In the genomic region with DNA sequence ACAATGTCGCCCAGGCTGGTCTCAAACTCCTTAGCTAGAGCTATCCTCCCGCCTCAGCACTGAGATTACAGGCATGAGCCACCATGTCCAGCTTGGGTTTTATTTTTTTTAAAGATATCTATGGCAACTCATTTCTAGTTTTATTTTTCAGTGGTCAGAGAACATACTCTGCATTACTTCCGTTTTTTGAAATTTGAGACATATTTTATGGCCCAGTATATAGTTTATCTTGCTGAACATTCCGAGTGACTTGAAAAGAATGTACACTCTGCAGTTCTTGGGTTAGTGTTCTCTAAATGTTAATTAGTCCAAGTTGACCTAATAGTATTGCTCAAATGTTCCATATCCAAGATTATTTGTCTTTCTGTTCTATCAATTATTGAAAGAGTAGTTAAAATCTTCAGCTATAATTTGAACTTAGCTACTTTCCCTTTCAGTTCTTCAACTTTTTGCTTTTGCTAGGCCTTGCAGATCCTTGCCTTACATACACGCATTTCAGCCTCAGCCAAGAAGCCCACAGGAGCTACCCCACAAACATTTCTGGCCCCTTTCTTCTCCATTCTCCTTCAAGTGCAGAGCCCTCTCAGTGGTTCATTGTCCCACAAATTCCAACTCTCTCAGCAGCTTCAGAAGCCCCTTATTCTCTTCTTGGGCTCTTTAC, we compare ENCODE assay signal across 26 cellular contexts. TPM values are rescaled to one million over a fixed set of nuclear protein-coding genes. Genes with fewer than 3 reads are reported as not detected.
DNase-seq lines count a peak whose midpoint lies in the region; ATAC-seq and TF ChIP-seq lines count a peak whose summit lies in the region.
"Had no signal": no experiment of that assay in that cellular context is flagged by ENCODE, and none has a peak within 500 bp of the region (broad histone marks: within the 10 kb centered on the region; RNA-seq: fewer than 3 reads in every experiment).

No MANE protein-coding gene starts in this region.

- TF ChIP-seq CTCF in AG04450 (IDR thresholded peaks at IDR 0.05; ENCODE audit: low read depth, low read length), result no peak
- TF ChIP-seq CTCF in cardiac fibroblast (IDR thresholded peaks at IDR 0.05; ENCODE audit: low read depth, low read length), result no peak
- no peak for TF ChIP-seq CTCF in omental fat pad (IDR thresholded peaks at IDR 0.05)
- TF ChIP-seq CTCF in dorsolateral prefrontal cortex (IDR thresholded peaks at IDR 0.05 in 54 of 56, conservative IDR thresholded peaks at IDR 0.05 in 2 of 56; ENCODE audit: low read depth in 1 of 56, partially characterized antibody in 56 of 56), result no peak

- no peaks in the 10 kb centered on the region for H3K9me3 ChIP-seq in AG04450 (ENCODE audit: control insufficient read depth, insufficient read depth, low read length)
- H3K9me3 ChIP-seq: A549, right atrium auricular region, upper lobe of right lung had no signal

- H3K4me3 Mint-ChIP-seq in memory B cell, result no peak overlapping the region
- no peak overlapping the region for H3K4me3 Mint-ChIP-seq in activated T-helper 1 cell treated with anti-CD3 and anti-CD28 coated beads, Interleukin-12 subunit alpha, Interleukin-12 subunit beta, Interleukin-2, Interleukin-4 antibody, amounts not matched to agents 30 ng/mL and 10 ng/mL and 1 ng/mL, durations not matched to agents 14 hours and 24 hours and 36 hours
- H3K4me3 Mint-ChIP-seq: activated CD8-positive, alpha-beta T cell treated with anti-CD3 and anti-CD28 coated beads, Interleukin-2, amount 10 ng/mL, durations not matched to agents 7 days and 5 days; activated naive CD8-positive, alpha-beta T cell treated with anti-CD3 and anti-CD28 coated beads for 36 hours; CD4-positive, alpha-beta T cell; T-cell; WTC11 had no signal

- H3K27ac ChIP-seq in AG04450 (ENCODE audit: low read depth, low read length) (peak overlapping the region; percentile 34), dorsolateral prefrontal cortex (no peak overlapping the region)
- H3K27ac ChIP-seq: A549, HL-60, right atrium auricular region, upper lobe of right lung had no signal

- POLR2A ChIA-PET in AG04450 (lab: Yijun Ruan, JAX), result interaction anchor here (0.9 kb wide), 1 partner anchor 81 kb away, joined by 4 read pairs; no protein-coding TSS in a partner anchor

- in situ Hi-C loops in KBM-7 (cut with MboI; ENCODE audit: low pct_unique_long_range_greater_than_20kb, low sequenced_read_pairs), result loop anchor here (25.0 kb wide), 1 partner anchor 113 kb away; no protein-coding TSS in a partner anchor

- H3K4me3 ChIP-seq in AG04450 (ENCODE audit: low read depth, low read length) (no peak overlapping the region), cardiac fibroblast (replicated peaks in 1 of 2; ENCODE audit: low read depth in 2 of 2, low read length in 2 of 2) (no peak overlapping the region), dorsolateral prefrontal cortex (no peak overlapping the region)
- H3K4me3 ChIP-seq: A549, right atrium auricular region, upper lobe of right lung had no signal

- H3K4me1 Mint-ChIP-seq in memory B cell, result no peaks in the 10 kb centered on the region
- H3K4me1 Mint-ChIP-seq in activated T-helper 1 cell treated with anti-CD3 and anti-CD28 coated beads, Interleukin-12 subunit alpha, Interleukin-12 subunit beta, Interleukin-2, Interleukin-4 antibody, amounts not matched to agents 30 ng/mL and 10 ng/mL and 1 ng/mL, durations not matched to agents 14 hours and 24 hours and 36 hours (ENCODE audit: low read depth), result peaks cover 5% of the 10 kb centered on the region
- H3K4me1 Mint-ChIP-seq: activated naive CD8-positive, alpha-beta T cell treated with anti-CD3 and anti-CD28 coated beads for 36 hours; T-cell; WTC11 had no signal

- peaks cover 4% of the 10 kb centered on the region for H3K27me3 Mint-ChIP-seq in memory B cell
- H3K27me3 Mint-ChIP-seq in activated T-helper 1 cell treated with anti-CD3 and anti-CD28 coated beads, Interleukin-12 subunit alpha, Interleukin-12 subunit beta, Interleukin-2, Interleukin-4 antibody, amounts not matched to agents 30 ng/mL and 10 ng/mL and 1 ng/mL, durations not matched to agents 14 hours and 24 hours and 36 hours (ENCODE audit: insufficient read depth), result peaks cover 8% of the 10 kb centered on the region
- H3K27me3 Mint-ChIP-seq: activated naive CD8-positive, alpha-beta T cell treated with anti-CD3 and anti-CD28 coated beads for 36 hours; CD4-positive, alpha-beta T cell; T-cell had no signal

- ATAC-seq in memory B cell (ENCODE audit: low read depth), result no peak
- ATAC-seq in omental fat pad (ENCODE audit: low FRiP score), result no peak
- ATAC-seq: A549; activated CD8-positive, alpha-beta T cell treated with anti-CD3 and anti-CD28 coated beads, Interleukin-2, amount 10 ng/mL, durations not matched to agents 7 days and 5 days; stimulated activated naive CD8-positive, alpha-beta T cell treated with anti-CD3 and anti-CD28 coated beads, Interleukin-15, Interleukin-2, amounts not matched to agents 100 U/mL and 50 U/mL, for 24 hours; T-cell; upper lobe of right lung; WTC11 had no signal

- H3K36me3 Mint-ChIP-seq in memory B cell, result no peaks in the 10 kb centered on the region
- H3K36me3 Mint-ChIP-seq in activated T-helper 1 cell treated with anti-CD3 and anti-CD28 coated beads, Interleukin-12 subunit alpha, Interleukin-12 subunit beta, Interleukin-2, Interleukin-4 antibody, amounts not matched to agents 30 ng/mL and 10 ng/mL and 1 ng/mL, durations not matched to agents 14 hours and 24 hours and 36 hours (ENCODE audit: low read depth), result no peaks in the 10 kb centered on the region
- H3K36me3 Mint-ChIP-seq: activated naive CD8-positive, alpha-beta T cell treated with anti-CD3 and anti-CD28 coated beads for 36 hours had no signal

- CTCF ChIA-PET in AG04450 (lab: Charles Lee), result interaction anchor here (1.2 kb wide), 1 partner anchor 188 kb away, joined by 3 read pairs; no protein-coding TSS in a partner anchor

- DNase-seq in AG04450 (ENCODE audit: low read depth, low spot score), result no peak
- peak; percentile 78 for DNase-seq in KBM-7
- DNase-seq in cardiac fibroblast (ENCODE audit: low read depth in 2 of 2), result peak; percentile 54 to 63
- DNase-seq in memory B cell (ENCODE audit: low spot score in 2 of 2), result no peak
- no peak for DNase-seq in activated naive CD4-positive, alpha-beta T cell treated with Interleukin-2 at 50 U/mL for 16 hours
- DNase-seq in omental fat pad (ENCODE audit: low spot score), result no peak
- DNase-seq in activated T-helper 1 cell treated with anti-CD3 and anti-CD28 coated beads, Interleukin-12 subunit alpha, Interleukin-12 subunit beta, Interleukin-2, Interleukin-4 antibody, amounts not matched to agents 30 ng/mL and 10 ng/mL and 1 ng/mL, durations not matched to agents 14 hours and 24 hours and 36 hours (ENCODE audit: low spot score), result no peak
- no peak for DNase-seq in dorsolateral prefrontal cortex
- DNase-seq: activated CD8-positive, alpha-beta T cell treated with anti-CD3 and anti-CD28 coated beads, Interleukin-2, amount 10 ng/mL, durations not matched to agents 7 days and 5 days; activated naive CD8-positive, alpha-beta T cell treated with anti-CD3 and anti-CD28 coated beads for 36 hours; activated T-cell treated with anti-CD3 and anti-CD28 coated beads, Interleukin-2, amount 50 U/mL, for 48 hours; CD4-positive, alpha-beta T cell; effector CD8-positive, alpha-beta T cell; hippocampal formation; kidney glomerular epithelial cell; NCI-H1048; NCI-H2029 treated with DMSO at 0.1 percent for 48 hours; NCI-H446 treated with DMSO at 0.1 percent for 48 hours; Right ventricle myocardium superior; stimulated activated naive CD8-positive, alpha-beta T cell treated with anti-CD3 and anti-CD28 coated beads, Interleukin-15, Interleukin-2, amounts not matched to agents 100 U/mL and 50 U/mL, for 24 hours; T-cell; upper lobe of right lung had no signal

- peak overlapping the region; percentile 35 for H3K27ac Mint-ChIP-seq in memory B cell
- no peak overlapping the region for H3K27ac Mint-ChIP-seq in activated T-helper 1 cell treated with anti-CD3 and anti-CD28 coated beads, Interleukin-12 subunit alpha, Interleukin-12 subunit beta, Interleukin-2, Interleukin-4 antibody, amounts not matched to agents 30 ng/mL and 10 ng/mL and 1 ng/mL, durations not matched to agents 14 hours and 24 hours and 36 hours
- H3K27ac Mint-ChIP-seq: activated CD8-positive, alpha-beta T cell treated with anti-CD3 and anti-CD28 coated beads, Interleukin-2, amount 10 ng/mL, durations not matched to agents 7 days and 5 days; activated naive CD8-positive, alpha-beta T cell treated with anti-CD3 and anti-CD28 coated beads for 36 hours; CD4-positive, alpha-beta T cell; T-cell; WTC11 had no signal

- intact Hi-C loops in activated T-helper 1 cell treated with anti-CD3 and anti-CD28 coated beads, Interleukin-12 subunit alpha, Interleukin-12 subunit beta, Interleukin-2, Interleukin-4 antibody, amounts not matched to agents 30 ng/mL and 10 ng/mL and 1 ng/mL, durations not matched to agents 14 hours and 24 hours and 36 hours (cut with micrococcal nuclease), result no loop called here
- intact Hi-C loops in dorsolateral prefrontal cortex (cut with DNase I), result no loop called here

- H3K9me3 Mint-ChIP-seq in memory B cell, result peaks cover 5% of the 10 kb centered on the region
- H3K9me3 Mint-ChIP-seq in activated T-helper 1 cell treated with anti-CD3 and anti-CD28 coated beads, Interleukin-12 subunit alpha, Interleukin-12 subunit beta, Interleukin-2, Interleukin-4 antibody, amounts not matched to agents 30 ng/mL and 10 ng/mL and 1 ng/mL, durations not matched to agents 14 hours and 24 hours and 36 hours, result peaks cover 15% of the 10 kb centered on the region

- peaks cover 3% of the 10 kb centered on the region for H3K27me3 ChIP-seq in AG04450 (ENCODE audit: control insufficient read depth, insufficient read depth, low read length)
- no peaks in the 10 kb centered on the region for H3K27me3 ChIP-seq in dorsolateral prefrontal cortex
- H3K27me3 ChIP-seq: right atrium auricular region, upper lobe of right lung had no signal

RNA-seq across cellular contexts. Expression of gene SNAPC3, which starts 22.3 kb away (rescaled TPM):
- 31.8 and 45.3 TPM in 2 replicates for polyA plus RNA-seq in AG04450 (2011; rRNA removed)
- 17.4 and 33.4 TPM in 2 replicates for polyA minus RNA-seq in AG04450 (2011; rRNA and poly(A)+ RNA removed)
- total RNA-seq in omental fat pad, result 10 to 100 TPM; 16.9 to 37.7 (median 22.8) TPM
- 27.1 and 30.5 TPM in 2 replicates for total RNA-seq in activated T-helper 1 cell treated with anti-CD3 and anti-CD28 coated beads, Interleukin-12 subunit alpha, Interleukin-12 subunit beta, Interleukin-2, Interleukin-4 antibody, amounts not matched to agents 30 ng/mL and 10 ng/mL and 1 ng/mL, durations not matched to agents 14 hours and 24 hours and 36 hours
- 10 to 100 TPM; 39.2 to 70.3 (median 53.8) TPM for total RNA-seq in dorsolateral prefrontal cortex

Comparison
In these comparisons a context has a peak if more than half of its experiments do, and no peak if none do; other contexts are left out.
1. DNase-seq: peak in KBM-7 (single experiment) and cardiac fibroblast (2 of 2); none in AG04450 (single experiment), memory B cell (0 of 2), activated naive CD4-positive, alpha-beta T cell treated with Interleukin-2 at 50 U/mL for 16 hours (single experiment), omental fat pad (single experiment), activated T-helper 1 cell treated with anti-CD3 and anti-CD28 coated beads, Interleukin-12 subunit alpha, Interleukin-12 subunit beta, Interleukin-2, Interleukin-4 antibody, amounts not matched to agents 30 ng/mL and 10 ng/mL and 1 ng/mL, durations not matched to agents 14 hours and 24 hours and 36 hours (single experiment) and dorsolateral prefrontal cortex (0 of 10).